1 cellular context compared by ENCODE assay signal in the genomic region with DNA sequence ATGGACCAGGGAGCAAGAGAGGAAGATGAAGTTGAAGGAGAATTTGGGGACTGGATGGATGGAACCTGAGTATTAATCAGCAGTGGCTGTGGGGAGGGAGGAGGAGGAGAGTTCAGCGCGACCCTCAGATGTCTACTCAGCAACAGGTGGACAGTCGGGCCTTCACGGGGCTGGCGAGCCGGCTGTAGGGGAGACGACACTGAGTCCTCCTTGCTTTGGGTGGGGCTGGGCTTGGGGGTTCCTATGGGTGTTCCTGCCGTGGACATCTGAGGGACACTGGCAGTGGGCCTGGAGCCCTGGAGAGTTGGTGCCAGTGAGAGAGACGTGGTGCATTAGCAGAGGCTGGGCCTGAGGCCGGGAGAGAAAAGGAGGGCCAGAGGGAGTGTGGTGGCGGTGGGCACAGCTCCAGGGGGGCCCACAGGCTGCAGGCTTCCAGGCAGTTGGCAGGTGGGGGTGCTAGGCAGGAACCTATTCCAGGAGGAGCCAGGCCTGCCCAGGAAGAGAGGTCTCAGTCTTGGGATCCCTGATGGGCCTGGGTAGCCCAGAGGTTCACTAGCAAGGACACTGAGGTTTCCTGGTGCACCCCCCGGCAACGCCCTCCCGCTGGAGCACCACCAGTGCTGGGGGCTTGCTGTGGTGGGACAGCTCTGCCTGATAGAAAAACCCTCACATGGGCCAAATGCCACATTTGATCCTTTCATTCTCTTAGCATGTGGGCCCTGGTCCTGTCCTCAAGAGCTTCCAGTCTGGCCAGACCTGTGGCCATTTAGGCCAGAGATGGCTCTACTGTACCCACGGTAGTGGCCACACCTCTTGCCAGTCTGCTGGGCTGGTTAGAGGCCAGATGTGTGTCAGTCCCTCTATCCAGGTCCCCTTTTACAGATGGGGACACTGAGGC.
A peak's percentile ranks its signal among the peaks of the same experiment; 100 is the strongest.
TF ChIP-seq lines count a peak whose summit lies in the region.

No MANE protein-coding gene starts in this region.

TF ChIP-seq in GM12878, 131 proteins besides CTCF, POLR2A, EP300 and RAD21:
- TF ChIP-seq, protein P1, sequence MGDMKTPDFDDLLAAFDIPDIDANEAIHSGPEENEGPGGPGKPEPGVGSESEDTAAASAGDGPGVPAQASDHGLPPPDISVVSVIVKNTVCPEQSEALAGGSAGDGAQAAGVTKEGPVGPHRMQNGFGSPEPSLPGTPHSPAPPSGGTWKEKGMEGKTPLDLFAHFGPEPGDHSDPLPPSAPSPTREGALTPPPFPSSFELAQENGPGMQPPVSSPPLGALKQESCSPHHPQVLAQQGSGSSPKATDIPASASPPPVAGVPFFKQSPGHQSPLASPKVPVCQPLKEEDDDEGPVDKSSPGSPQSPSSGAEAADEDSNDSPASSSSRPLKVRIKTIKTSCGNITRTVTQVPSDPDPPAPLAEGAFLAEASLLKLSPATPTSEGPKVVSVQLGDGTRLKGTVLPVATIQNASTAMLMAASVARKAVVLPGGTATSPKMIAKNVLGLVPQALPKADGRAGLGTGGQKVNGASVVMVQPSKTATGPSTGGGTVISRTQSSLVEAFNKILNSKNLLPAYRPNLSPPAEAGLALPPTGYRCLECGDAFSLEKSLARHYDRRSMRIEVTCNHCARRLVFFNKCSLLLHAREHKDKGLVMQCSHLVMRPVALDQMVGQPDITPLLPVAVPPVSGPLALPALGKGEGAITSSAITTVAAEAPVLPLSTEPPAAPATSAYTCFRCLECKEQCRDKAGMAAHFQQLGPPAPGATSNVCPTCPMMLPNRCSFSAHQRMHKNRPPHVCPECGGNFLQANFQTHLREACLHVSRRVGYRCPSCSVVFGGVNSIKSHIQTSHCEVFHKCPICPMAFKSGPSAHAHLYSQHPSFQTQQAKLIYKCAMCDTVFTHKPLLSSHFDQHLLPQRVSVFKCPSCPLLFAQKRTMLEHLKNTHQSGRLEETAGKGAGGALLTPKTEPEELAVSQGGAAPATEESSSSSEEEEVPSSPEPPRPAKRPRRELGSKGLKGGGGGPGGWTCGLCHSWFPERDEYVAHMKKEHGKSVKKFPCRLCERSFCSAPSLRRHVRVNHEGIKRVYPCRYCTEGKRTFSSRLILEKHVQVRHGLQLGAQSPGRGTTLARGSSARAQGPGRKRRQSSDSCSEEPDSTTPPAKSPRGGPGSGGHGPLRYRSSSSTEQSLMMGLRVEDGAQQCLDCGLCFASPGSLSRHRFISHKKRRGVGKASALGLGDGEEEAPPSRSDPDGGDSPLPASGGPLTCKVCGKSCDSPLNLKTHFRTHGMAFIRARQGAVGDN (IDR thresholded peaks at IDR 0.05): 0 out of 2 replicates have a peak, but pooled peaks have one; percentile 56
